ENCODE assay signal across 13 cellular contexts in genomic region chr2:113842919-113843736, GRCh38. TPM values are rescaled to one million over a fixed set of nuclear protein-coding genes. Genes with fewer than 3 reads are reported as not detected.
DNase-seq lines count a peak whose midpoint lies in the region; ATAC-seq and TF ChIP-seq lines count a peak whose summit lies in the region.
"Had no signal": no experiment of that assay in that cellular context is flagged by ENCODE, and none has a peak within 500 bp of the region (broad histone marks: within the 10 kb centered on the region; RNA-seq: fewer than 3 reads in every experiment).

No MANE protein-coding gene starts in this region.

- intact Hi-C loops in gastrocnemius medialis (cut with DNase I; ENCODE audit: low total_unique reads), result no loop called here

- H3K4me3 ChIP-seq in skin epidermis (peak overlapping the region in 1 of 7 experiments; percentile 12), gastrocnemius medialis (no peak overlapping the region)
- H3K4me3 ChIP-seq: heart right ventricle had no signal

- in situ Hi-C loops in gastrocnemius medialis (cut with MboI; ENCODE audit: low sequenced_read_pairs in 4 of 4), result no loop called here

- no peak for ATAC-seq in GM19035 (IDR thresholded peaks at IDR 0.05; ENCODE audit: unreplicated experiment)
- ATAC-seq in gastrocnemius medialis, result no peak
- ATAC-seq: heart right ventricle had no signal

- peak overlapping the region in 19 of 21 experiments; percentile 46 to 93 (median 78) for H3K27ac ChIP-seq in skin epidermis
- no peak overlapping the region for H3K27ac ChIP-seq in gastrocnemius medialis
- H3K27ac ChIP-seq: heart right ventricle had no signal

- no peaks in the 10 kb centered on the region for H3K9me3 ChIP-seq in gastrocnemius medialis

- no peaks in the 10 kb centered on the region for H3K4me1 ChIP-seq in gastrocnemius medialis

- no peaks in the 10 kb centered on the region for H3K27me3 ChIP-seq in gastrocnemius medialis
- H3K27me3 ChIP-seq: heart right ventricle had no signal

- TF ChIP-seq CTCF in gastrocnemius medialis (IDR thresholded peaks at IDR 0.05 in 4 of 5, conservative IDR thresholded peaks at IDR 0.05 in 1 of 5), result no peak

- TF ChIP-seq POLR2A in gastrocnemius medialis (IDR thresholded peaks at IDR 0.05), result no peak

- DNase-seq in GM04503 (ENCODE audit: low read depth), result peak; percentile 92
- peak; percentile 89 for DNase-seq in amniotic epithelial cell (ENCODE audit: low read depth)
- DNase-seq in glomerular visceral epithelial cell (ENCODE audit: extremely low spot score), result peak; percentile 78
- no peak for DNase-seq in NCI-H2081 (lab: John Stamatoyannopoulos, UW)
- no peak for DNase-seq in gastrocnemius medialis
- DNase-seq: activated CD4-positive, alpha-beta memory T cell treated with anti-CD3 and anti-CD28 coated beads, Interleukin-2, amount 10 ng/mL, durations not matched to agents 7 days and 5 days; Calu3; dermis blood vessel endothelial cell; heart right ventricle; NCI-H2107; stimulated activated CD4-positive, alpha-beta T cell treated with anti-CD3 and anti-CD28 coated beads, Interleukin-4, amount 100 ng/mL, for 24 hours had no signal

- H3K36me3 ChIP-seq in gastrocnemius medialis, result no peaks in the 10 kb centered on the region
- H3K36me3 ChIP-seq: heart right ventricle had no signal

RNA-seq across cellular contexts. Expression of gene ACTR3, which starts 46.8 kb away (rescaled TPM):
- total RNA-seq in gastrocnemius medialis, result 10 to 100 TPM; 39.3 to 75.0 (median 56.6) TPM

Comparison
In these comparisons a context has a peak if more than half of its experiments do, and no peak if none do; other contexts are left out.
1. DNase-seq: peak in GM04503 (single experiment), amniotic epithelial cell (single experiment) and glomerular visceral epithelial cell (single experiment); none in NCI-H2081 (0 of 2) and gastrocnemius medialis (0 of 2).
2. H3K27ac ChIP-seq: peak in skin epidermis (19 of 21); none in gastrocnemius medialis (0 of 4).